ENCODE assay signal across 1 cellular context in genomic region chr20:39424923-39425678, GRCh38.
TF ChIP-seq lines count a peak whose summit lies in the region.

No MANE protein-coding gene starts in this region.

TF ChIP-seq in HEK293, 187 proteins besides CTCF, POLR2A, EP300 and RAD21 (continued from another document):
- TF ChIP-seq GLI4 (tag by site-specific recombination; IDR thresholded peaks at IDR 0.05), result no peak
- no peak for TF ChIP-seq YY1 (tag by site-specific recombination; IDR thresholded peaks at IDR 0.05)
- TF ChIP-seq SCRT1 (tag by site-specific recombination; IDR thresholded peaks at IDR 0.05; ENCODE audit: borderline replicate concordance), result no peak
- no peak for TF ChIP-seq ZNF266 (tag by site-specific recombination; IDR thresholded peaks at IDR 0.05; ENCODE audit: low read depth)
